9 cellular contexts compared by ENCODE assay signal in genomic region chr5:2566280-2566679, GRCh38.
"Had no signal": no experiment of that assay in that cellular context is flagged by ENCODE, and none has a peak within 500 bp of the region (broad histone marks: within the 10 kb centered on the region; RNA-seq: fewer than 3 reads in every experiment).

No MANE protein-coding gene starts in this region.

- H3K27ac Mint-ChIP-seq: HFFc6, IgD-negative memory B cell had no signal

- H3K4me1 ChIP-seq: HAP-1 had no signal

- H3K27me3 Mint-ChIP-seq: IgD-negative memory B cell had no signal

- H3K36me3 ChIP-seq: HAP-1 had no signal

- H3K4me3 ChIP-seq: GM23248, HAP-1 had no signal

- H3K27ac ChIP-seq: GM23248 had no signal

- ATAC-seq: HCT116, HepG2 had no signal

- H3K4me3 Mint-ChIP-seq: HFFc6, IgD-negative memory B cell had no signal

- H3K9me3 ChIP-seq: HAP-1 had no signal

- DNase-seq: GM23248, GOT3, H7, HFFc6, KBM-7 had no signal

- H3K9ac ChIP-seq: GM23248 had no signal

- H3K4me1 Mint-ChIP-seq: IgD-negative memory B cell had no signal

- H2AFZ ChIP-seq: GM23248 had no signal
